In the genomic region with DNA sequence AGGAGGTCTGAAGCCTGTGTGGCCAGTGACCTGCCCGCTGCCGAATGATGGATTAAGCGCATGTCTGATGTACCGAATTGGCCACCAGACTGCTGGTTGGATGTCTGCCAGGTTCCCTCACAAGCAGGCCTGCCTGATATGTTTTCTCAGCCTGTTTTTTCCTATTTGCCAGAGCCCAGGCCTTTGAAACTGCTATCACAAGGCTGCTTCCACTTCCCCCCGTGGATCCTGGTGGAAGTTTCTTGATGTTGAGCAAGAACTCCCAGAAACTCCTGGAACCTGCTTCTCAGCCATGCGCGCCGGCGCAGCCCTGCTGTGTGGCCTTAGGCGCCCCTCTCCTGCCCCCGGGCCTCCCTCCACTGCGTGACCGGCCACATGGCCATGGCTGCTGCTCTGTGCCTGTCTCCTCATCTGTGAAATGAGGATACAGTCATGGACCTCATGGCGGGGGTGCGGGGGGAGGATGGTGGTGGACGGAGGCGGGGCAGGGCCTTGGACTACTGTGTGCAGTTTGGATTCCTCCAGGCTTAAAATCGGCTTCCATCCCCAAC, we compare ENCODE assay signal across 12 cellular contexts. TPM values are rescaled to one million over a fixed set of nuclear protein-coding genes. Genes with fewer than 3 reads are reported as not detected.
DNase-seq lines count a peak whose midpoint lies in the region; FAIRE-seq and TF ChIP-seq lines count a peak whose summit lies in the region.
"Had no signal": no experiment of that assay in that cellular context is flagged by ENCODE, and none has a peak within 500 bp of the region (broad histone marks: within the 10 kb centered on the region; RNA-seq: fewer than 3 reads in every experiment).

No MANE protein-coding gene starts in this region.

- peaks cover 29% of the 10 kb centered on the region for H3K4me1 Mint-ChIP-seq in mesothelial cell of epicardium

- CTCF ChIA-PET in endothelial cell of umbilical vein (lab: Charles Lee) = interaction anchor here (0.6 to 1.4 kb wide), 5 partner anchors 9 to 54 kb away, joined by 3 to 8 read pairs (median 3); no protein-coding TSS in a partner anchor

- no peaks in the 10 kb centered on the region for H3K36me3 ChIP-seq in BE2C
- H3K36me3 ChIP-seq in endothelial cell of umbilical vein (ENCODE audit: control insufficient read depth in 2 of 2, extremely low read depth in 1 of 2, insufficient read depth in 2 of 2, low read length in 2 of 2) = no peaks in the 10 kb centered on the region
- H3K36me3 ChIP-seq: suprapubic skin had no signal

- H3K9ac ChIP-seq in endothelial cell of umbilical vein (replicated peaks; ENCODE audit: extremely low read depth, insufficient read depth, low read length) = no peak overlapping the region

- FAIRE-seq in endothelial cell of umbilical vein (lab: Jason Lieb, UNC) = peak; percentile 80

- DNase-seq in BE2C (peak; percentile 94), NCI-H510A (lab: John Stamatoyannopoulos, UW) (peak; percentile 5), endothelial cell of umbilical vein (ENCODE audit: low read depth, low spot score) (peak; percentile 94), mesothelial cell of epicardium (ENCODE audit: low spot score in 2 of 2, unreplicated experiment in 2 of 2) (peak in 1 of 2 experiments; percentile 66), UCSD-AML1 (lab: John Stamatoyannopoulos, UW; ENCODE audit: unreplicated experiment) (no peak), COLO829 (ENCODE audit: low spot score) (no peak), NCI-H526 (lab: John Stamatoyannopoulos, UW) (no peak)
- DNase-seq in stimulated activated CD4-positive, alpha-beta T cell treated with anti-CD3 and anti-CD28 coated beads, Interleukin-15, amount 100 ng/mL, for 24 hours = no peak
- DNase-seq: activated CD4-positive, alpha-beta T cell treated with anti-CD3 and anti-CD28 coated beads for 1 hour; CD4-positive, alpha-beta memory T cell; stimulated activated CD4-positive, alpha-beta T cell treated with anti-CD3 and anti-CD28 coated beads, Interleukin-12 subunit alpha, Interleukin-12 subunit beta, amount 100 ng/mL, for 4 hours had no signal

- POLR2A ChIA-PET in endothelial cell of umbilical vein (lab: Charles Lee) = no interaction called here

- no peaks in the 10 kb centered on the region for H3K27me3 ChIP-seq in BE2C
- no peaks in the 10 kb centered on the region for H3K27me3 ChIP-seq in endothelial cell of umbilical vein (ENCODE audit: control insufficient read depth in 2 of 2, insufficient read depth in 2 of 2, low read length in 2 of 2)

- peaks cover 33% of the 10 kb centered on the region for H3K4me1 ChIP-seq in BE2C
- H3K4me1 ChIP-seq in endothelial cell of umbilical vein (ENCODE audit: control insufficient read depth, extremely low read depth, insufficient read depth, low read length) = peaks cover 3% of the 10 kb centered on the region

- H3K4me2 ChIP-seq in endothelial cell of umbilical vein (ENCODE audit: insufficient read depth, low read length) = no peak overlapping the region

- H3K4me3 Mint-ChIP-seq in mesothelial cell of epicardium = no peak overlapping the region
- H3K4me3 Mint-ChIP-seq: CD4-positive, alpha-beta memory T cell had no signal

- H3K79me2 ChIP-seq in endothelial cell of umbilical vein (ENCODE audit: control insufficient read depth, insufficient read depth, low read length) = no peaks in the 10 kb centered on the region

- intact Hi-C loops in endothelial cell of umbilical vein (cut with micrococcal nuclease) = no loop called here

- dilution Hi-C loops in endothelial cell of umbilical vein (cut with MboI; ENCODE audit: extremely low pct_ligation_motif_present, low sequenced_read_pairs) = no loop called here

- peak; percentile 33 for TF ChIP-seq POLR2A in endothelial cell of umbilical vein (IDR thresholded peaks at IDR 0.05; ENCODE audit: low read depth, low read length)

- H3K27ac Mint-ChIP-seq in mesothelial cell of epicardium = peak overlapping the region; percentile 47

- no peak for TF ChIP-seq CTCF in BE2C (IDR thresholded peaks at IDR 0.05; ENCODE audit: low read depth, low read length)
- peak in 1 of 2 donors; percentile 1 for TF ChIP-seq CTCF in endothelial cell of umbilical vein (IDR thresholded peaks at IDR 0.05; ENCODE audit: extremely low read depth in 1 of 2, insufficient read depth in 1 of 2, low read depth in 1 of 2, low read length in 2 of 2)
- no peak for TF ChIP-seq CTCF in mesothelial cell of epicardium (IDR thresholded peaks at IDR 0.05; ENCODE audit: unreplicated experiment)

- H3K9me1 ChIP-seq in endothelial cell of umbilical vein (replicated peaks; ENCODE audit: control insufficient read depth, extremely low read depth, insufficient read depth, low read length) = no peaks in the 10 kb centered on the region

- H2AFZ ChIP-seq in endothelial cell of umbilical vein (ENCODE audit: low read depth, low read length) = peak overlapping the region; percentile 10

- no peaks in the 10 kb centered on the region for H3K36me3 Mint-ChIP-seq in mesothelial cell of epicardium
- H3K36me3 Mint-ChIP-seq: CD4-positive, alpha-beta memory T cell had no signal

- no peak overlapping the region for H3K27ac ChIP-seq in endothelial cell of umbilical vein (ENCODE audit: insufficient read depth, low read depth, low read length)
- H3K27ac ChIP-seq: suprapubic skin had no signal

- H3K27me3 Mint-ChIP-seq in mesothelial cell of epicardium (ENCODE audit: low read depth) = peaks cover 38% of the 10 kb centered on the region

- H3K4me3 ChIP-seq in BE2C (ENCODE audit: low read depth, low read length) = peak overlapping the region; percentile 69
- H3K4me3 ChIP-seq in endothelial cell of umbilical vein (replicated peaks in 1 of 3; ENCODE audit: insufficient read depth in 1 of 3, low read depth in 1 of 3, low read length in 3 of 3) = no peak overlapping the region
- H3K4me3 ChIP-seq: suprapubic skin had no signal

- no TSS peak for BruUV-seq in endothelial cell of umbilical vein (replicated peaks; lab: Mats Ljungman, UMichigan)

- H3K9me3 ChIP-seq in BE2C (no peaks in the 10 kb centered on the region), endothelial cell of umbilical vein (replicated peaks; ENCODE audit: control insufficient read depth, insufficient read depth, low read length) (no peaks in the 10 kb centered on the region)
- H3K9me3 ChIP-seq: suprapubic skin had no signal

- H3K9me3 Mint-ChIP-seq in mesothelial cell of epicardium = no peaks in the 10 kb centered on the region

- no peaks in the 10 kb centered on the region for H4K20me1 ChIP-seq in endothelial cell of umbilical vein (replicated peaks; ENCODE audit: control insufficient read depth, extremely low read depth, insufficient read depth, low read length)

TF ChIP-seq in endothelial cell of umbilical vein, 7 proteins besides CTCF, POLR2A, EP300 and RAD21:
- no peak for TF ChIP-seq JUN (IDR thresholded peaks at IDR 0.05; ENCODE audit: borderline replicate concordance, insufficient read depth, insufficient read length, low read depth)
- TF ChIP-seq EZH2 (IDR thresholded peaks at IDR 0.05; ENCODE audit: borderline replicate concordance, low read depth, low read length, severe bottlenecking) = no peak
- no peak for TF ChIP-seq POLR2AphosphoS5 (IDR thresholded peaks at IDR 0.05; ENCODE audit: insufficient read depth, low read depth, low read length)
- no peak for TF ChIP-seq FOS (IDR thresholded peaks at IDR 0.05; ENCODE audit: borderline replicate concordance, insufficient read depth, low read length)
- TF ChIP-seq MYC (IDR thresholded peaks at IDR 0.05; ENCODE audit: low read depth, low read length) = no peak
- TF ChIP-seq MAX (IDR thresholded peaks at IDR 0.05; ENCODE audit: insufficient read depth, insufficient read length) = no peak
- no peak for TF ChIP-seq GATA2 (IDR thresholded peaks at IDR 0.05; ENCODE audit: insufficient read depth, insufficient read length, low read depth, low read length)

RNA-seq across cellular contexts. Expression of gene CALM1, which starts 56.6 kb away (rescaled TPM):
- 274 TPM for polyA plus RNA-seq in BE2C (2012; ENCODE audit: insufficient read depth, insufficient read length, low read depth)
- total RNA-seq in endothelial cell of umbilical vein = 731 and 743 TPM in 2 replicates
- 476 and 529 TPM in 2 replicates for polyA plus RNA-seq in endothelial cell of umbilical vein
- polyA plus RNA-seq in endothelial cell of umbilical vein (2011; cell fraction: cytosol; rRNA removed) = 479 and 499 TPM in 2 replicates
- 256 and 319 TPM in 2 replicates for polyA plus RNA-seq in endothelial cell of umbilical vein (2011; cell fraction: nucleus; rRNA removed)
- polyA plus RNA-seq in endothelial cell of umbilical vein (2012) = 434 and 637 TPM in 2 replicates
- 422 and 653 TPM in 2 replicates for polyA minus RNA-seq in endothelial cell of umbilical vein
- 238 TPM for polyA minus RNA-seq in endothelial cell of umbilical vein (2011; cell fraction: cytosol; rRNA and poly(A)+ RNA removed)
- polyA minus RNA-seq in endothelial cell of umbilical vein (2011; cell fraction: nucleus; rRNA and poly(A)+ RNA removed) = 185 and 221 TPM in 2 replicates
- 130 to 134 TPM (median 132 TPM) in 3 replicates for total RNA-seq in mesothelial cell of epicardium

Comparison
In these comparisons a context has a peak if more than half of its experiments do, and no peak if none do; other contexts are left out.
1. DNase-seq: peak in BE2C (single experiment), NCI-H510A (single experiment) and endothelial cell of umbilical vein (single experiment); none in UCSD-AML1 (single experiment), stimulated activated CD4-positive, alpha-beta T cell treated with anti-CD3 and anti-CD28 coated beads, Interleukin-15, amount 100 ng/mL, for 24 hours (single experiment), COLO829 (single experiment) and NCI-H526 (0 of 2).